12 cellular contexts compared by ENCODE assay signal in the genomic region with DNA sequence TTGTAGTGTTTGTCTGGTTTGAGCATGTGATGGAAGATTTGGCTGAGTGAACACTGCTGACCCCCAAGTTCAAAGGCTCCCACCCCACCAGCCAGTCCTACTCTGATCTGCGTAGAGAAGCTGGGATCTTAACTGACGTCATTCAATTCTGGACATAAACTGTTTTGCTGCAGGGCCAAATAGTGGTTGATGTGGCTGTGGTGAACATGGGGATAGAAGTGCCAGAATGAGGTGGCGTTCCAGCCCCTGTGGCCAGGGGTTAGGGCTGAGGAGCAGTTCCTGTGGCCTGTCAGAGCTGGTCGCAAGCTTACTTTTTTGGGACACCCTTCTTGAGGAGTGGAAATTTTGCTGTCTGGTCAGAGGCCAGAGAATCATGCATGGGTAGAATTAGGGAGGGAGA. TPM values are rescaled to one million over a fixed set of nuclear protein-coding genes. Genes with fewer than 3 reads are reported as not detected.
DNase-seq lines count a peak whose midpoint lies in the region; ATAC-seq and TF ChIP-seq lines count a peak whose summit lies in the region.
"Had no signal": no experiment of that assay in that cellular context is flagged by ENCODE, and none has a peak within 500 bp of the region (broad histone marks: within the 10 kb centered on the region; RNA-seq: fewer than 3 reads in every experiment).

No MANE protein-coding gene starts in this region.

- H3K27me3 Mint-ChIP-seq in activated T-cell treated with anti-CD3 and anti-CD28 coated beads, Interleukin-2, amount 50 U/mL, for 24 hours = no peaks in the 10 kb centered on the region
- no peaks in the 10 kb centered on the region for H3K27me3 Mint-ChIP-seq in activated CD8-positive, alpha-beta T cell treated with anti-CD3 and anti-CD28 coated beads for 36 hours

- H4K20me1 ChIP-seq in fibroblast of lung (ENCODE audit: control insufficient read depth, extremely low read depth, insufficient read depth, low read length) = no peaks in the 10 kb centered on the region

- TF ChIP-seq CTCF in activated CD8-positive, alpha-beta T cell treated with anti-CD3 and anti-CD28 coated beads for 36 hours (IDR thresholded peaks at IDR 0.05) = no peak
- no peak for TF ChIP-seq CTCF in fibroblast of lung (conservative IDR thresholded peaks at IDR 0.05 in 1 of 2, IDR thresholded peaks at IDR 0.05 in 1 of 2; ENCODE audit: low read depth in 1 of 2, low read length in 2 of 2)
- TF ChIP-seq CTCF in GM10248 (IDR thresholded peaks at IDR 0.05; ENCODE audit: control extremely low read depth, extremely low read depth, low read depth, missing control alignments) = no peak

- no peak overlapping the region for H3K4me3 ChIP-seq in fibroblast of lung (replicated peaks in 1 of 4; ENCODE audit: control extremely low read depth in 1 of 4, insufficient read depth in 1 of 4, low read depth in 3 of 4, low read length in 4 of 4)
- H3K4me3 ChIP-seq: uterus had no signal

- H3K36me3 Mint-ChIP-seq in activated T-cell treated with anti-CD3 and anti-CD28 coated beads, Interleukin-2, amount 50 U/mL, for 24 hours (ENCODE audit: low read depth) = peaks cover 81% of the 10 kb centered on the region
- peaks cover 47% of the 10 kb centered on the region for H3K36me3 Mint-ChIP-seq in activated CD8-positive, alpha-beta T cell treated with anti-CD3 and anti-CD28 coated beads for 36 hours (ENCODE audit: low read depth)

- ATAC-seq in activated CD8-positive, alpha-beta T cell treated with anti-CD3 and anti-CD28 coated beads for 36 hours = no peak
- ATAC-seq in sciatic nerve = peak; percentile 23
- no peak for ATAC-seq in GM18861 (IDR thresholded peaks at IDR 0.05; ENCODE audit: unreplicated experiment)

- no peak overlapping the region for H3K4me3 Mint-ChIP-seq in activated T-cell treated with anti-CD3 and anti-CD28 coated beads, Interleukin-2, amount 50 U/mL, for 24 hours
- H3K4me3 Mint-ChIP-seq in activated CD8-positive, alpha-beta T cell treated with anti-CD3 and anti-CD28 coated beads for 36 hours = no peak overlapping the region

- intact Hi-C loops in activated CD8-positive, alpha-beta T cell treated with anti-CD3 and anti-CD28 coated beads for 36 hours (cut with micrococcal nuclease) = no loop called here
- intact Hi-C loops in sciatic nerve (cut with DNase I) = no loop called here

- H3K4me1 ChIP-seq in fibroblast of lung (ENCODE audit: control insufficient read depth, extremely low read depth, insufficient read depth, low read length) = peaks cover 9% of the 10 kb centered on the region

- H3K4me2 ChIP-seq in fibroblast of lung (ENCODE audit: extremely low read depth, insufficient read depth, low read length) = no peak overlapping the region

- peak overlapping the region; percentile 90 for H3K27ac Mint-ChIP-seq in activated T-cell treated with anti-CD3 and anti-CD28 coated beads, Interleukin-2, amount 50 U/mL, for 24 hours
- H3K27ac Mint-ChIP-seq in activated CD8-positive, alpha-beta T cell treated with anti-CD3 and anti-CD28 coated beads for 36 hours = peak overlapping the region; percentile 82

- H3K27me3 ChIP-seq in fibroblast of lung (ENCODE audit: control insufficient read depth, insufficient read depth, low read length) = no peaks in the 10 kb centered on the region
- H3K27me3 ChIP-seq: uterus had no signal

- H3K27ac ChIP-seq in fibroblast of lung (ENCODE audit: insufficient read depth, low read length) = peak overlapping the region; percentile 34

- POLR2A ChIA-PET in activated CD8-positive, alpha-beta T cell treated with anti-CD3 and anti-CD28 coated beads for 36 hours (lab: Charles Lee) = interaction anchor here (1.4 to 1.6 kb wide), 2 partner anchors 14 to 27 kb away, joined by 4 to 5 read pairs; no protein-coding TSS in a partner anchor
- POLR2A ChIA-PET in GM10248 (lab: Yijun Ruan, JAX) = no interaction called here

- no peaks in the 10 kb centered on the region for H3K9me3 ChIP-seq in fibroblast of lung (ENCODE audit: control insufficient read depth, insufficient read depth, low read depth, low read length)
- H3K9me3 ChIP-seq: uterus had no signal

- DNase-seq in activated T-cell treated with anti-CD3 and anti-CD28 coated beads, Interleukin-2, amount 50 U/mL, for 24 hours = no peak
- no peak for DNase-seq in activated T-cell treated with anti-CD3 and anti-CD28 coated beads, Interleukin-2, amount 50 U/mL, for 48 hours
- DNase-seq in activated CD8-positive, alpha-beta T cell treated with anti-CD3 and anti-CD28 coated beads for 36 hours = no peak
- DNase-seq in fibroblast of lung (ENCODE audit: low read depth in 2 of 2) = peak in 1 of 2 donors; percentile 54
- no peak for DNase-seq in sciatic nerve (ENCODE audit: low spot score)
- DNase-seq in GM10248 (ENCODE audit: extremely low spot score) = no peak
- no peak for DNase-seq in AG08395 (ENCODE audit: low spot score)
- DNase-seq: Kasumi-1, NCI-H1694, uterus had no signal

- no peak overlapping the region for H3K9ac ChIP-seq in fibroblast of lung (ENCODE audit: insufficient read depth, low read length)

- CTCF ChIA-PET in activated CD8-positive, alpha-beta T cell treated with anti-CD3 and anti-CD28 coated beads for 36 hours (lab: Charles Lee) = no interaction called here
- CTCF ChIA-PET in GM10248 (lab: Yijun Ruan, JAX) = interaction anchor here (1.4 to 1.8 kb wide), 2 partner anchors 12 to 47 kb away, joined by 3 to 4 read pairs; a partner anchor contains a TSS

- H3K4me1 Mint-ChIP-seq in activated T-cell treated with anti-CD3 and anti-CD28 coated beads, Interleukin-2, amount 50 U/mL, for 24 hours (ENCODE audit: low read depth) = peaks cover 59% of the 10 kb centered on the region
- peaks cover 65% of the 10 kb centered on the region for H3K4me1 Mint-ChIP-seq in activated CD8-positive, alpha-beta T cell treated with anti-CD3 and anti-CD28 coated beads for 36 hours (ENCODE audit: low read depth)

- peaks cover 8% of the 10 kb centered on the region for H3K36me3 ChIP-seq in fibroblast of lung (ENCODE audit: control insufficient read depth, insufficient read depth, low read length)
- H3K36me3 ChIP-seq: uterus had no signal

- H3K9me3 Mint-ChIP-seq in activated T-cell treated with anti-CD3 and anti-CD28 coated beads, Interleukin-2, amount 50 U/mL, for 24 hours = no peaks in the 10 kb centered on the region
- no peaks in the 10 kb centered on the region for H3K9me3 Mint-ChIP-seq in activated CD8-positive, alpha-beta T cell treated with anti-CD3 and anti-CD28 coated beads for 36 hours

- peaks cover 60% of the 10 kb centered on the region for H3K79me2 ChIP-seq in fibroblast of lung (ENCODE audit: control insufficient read depth, insufficient read depth, low read length)

- no peak overlapping the region for H2AFZ ChIP-seq in fibroblast of lung (ENCODE audit: low read length)

RNA-seq across cellular contexts. Expression of a gene that starts 25.7 kb away (rescaled TPM):
- 100 to 1,000 TPM; 175 to 177 TPM for total RNA-seq in activated CD8-positive, alpha-beta T cell treated with anti-CD3 and anti-CD28 coated beads for 36 hours
- total RNA-seq in fibroblast of lung (20.8 and 30.1 TPM in 2 replicates), sciatic nerve (99.4 TPM)
- 95.1 and 151 TPM in 2 replicates for polyA plus RNA-seq in fibroblast of lung
- 110 and 146 TPM in 2 replicates for polyA plus RNA-seq in fibroblast of lung (2012)
- 156 and 193 TPM in 2 replicates for polyA minus RNA-seq in fibroblast of lung (ENCODE audit: low replicate concordance)

RNA-seq across cellular contexts. Expression of a gene that starts 40.5 kb away (rescaled TPM):
- total RNA-seq in activated CD8-positive, alpha-beta T cell treated with anti-CD3 and anti-CD28 coated beads for 36 hours = 10 to 100 TPM; 19.8 to 21.3 TPM
- 10.4 and 10.5 TPM in 2 replicates for total RNA-seq in fibroblast of lung
- polyA plus RNA-seq in fibroblast of lung = 13.5 and 14.4 TPM in 2 replicates
- polyA plus RNA-seq in fibroblast of lung (2012) = 10.0 and 11.2 TPM in 2 replicates
- 16.0 and 22.3 TPM in 2 replicates for polyA minus RNA-seq in fibroblast of lung (ENCODE audit: low replicate concordance)
- 27.3 TPM for total RNA-seq in sciatic nerve

RNA-seq across cellular contexts. Expression of a gene that starts 44.5 kb away (rescaled TPM):
- total RNA-seq in activated CD8-positive, alpha-beta T cell treated with anti-CD3 and anti-CD28 coated beads for 36 hours = not detected
- total RNA-seq in fibroblast of lung = not detected in 2 replicates
- not detected in 2 replicates for polyA plus RNA-seq in fibroblast of lung
- not detected in 2 replicates for polyA plus RNA-seq in fibroblast of lung (2012)
- not detected in 2 replicates for polyA minus RNA-seq in fibroblast of lung (ENCODE audit: low replicate concordance)
- total RNA-seq in sciatic nerve = 0.49 TPM
- total RNA-seq: omental fat pad had no signal

RNA-seq across cellular contexts. Expression of a gene that starts 47.8 kb away (rescaled TPM):
- 10 to 100 TPM; 53.1 to 54.7 TPM for total RNA-seq in activated CD8-positive, alpha-beta T cell treated with anti-CD3 and anti-CD28 coated beads for 36 hours
- total RNA-seq in fibroblast of lung (74.0 and 83.9 TPM in 2 replicates), sciatic nerve (52.9 TPM)
- polyA plus RNA-seq in fibroblast of lung = 91.6 and 97.0 TPM in 2 replicates
- 74.4 and 76.1 TPM in 2 replicates for polyA plus RNA-seq in fibroblast of lung (2012)
- 49.0 and 60.7 TPM in 2 replicates for polyA minus RNA-seq in fibroblast of lung (ENCODE audit: low replicate concordance)
